ENCODE assay signal across 8 cellular contexts in the genomic region with DNA sequence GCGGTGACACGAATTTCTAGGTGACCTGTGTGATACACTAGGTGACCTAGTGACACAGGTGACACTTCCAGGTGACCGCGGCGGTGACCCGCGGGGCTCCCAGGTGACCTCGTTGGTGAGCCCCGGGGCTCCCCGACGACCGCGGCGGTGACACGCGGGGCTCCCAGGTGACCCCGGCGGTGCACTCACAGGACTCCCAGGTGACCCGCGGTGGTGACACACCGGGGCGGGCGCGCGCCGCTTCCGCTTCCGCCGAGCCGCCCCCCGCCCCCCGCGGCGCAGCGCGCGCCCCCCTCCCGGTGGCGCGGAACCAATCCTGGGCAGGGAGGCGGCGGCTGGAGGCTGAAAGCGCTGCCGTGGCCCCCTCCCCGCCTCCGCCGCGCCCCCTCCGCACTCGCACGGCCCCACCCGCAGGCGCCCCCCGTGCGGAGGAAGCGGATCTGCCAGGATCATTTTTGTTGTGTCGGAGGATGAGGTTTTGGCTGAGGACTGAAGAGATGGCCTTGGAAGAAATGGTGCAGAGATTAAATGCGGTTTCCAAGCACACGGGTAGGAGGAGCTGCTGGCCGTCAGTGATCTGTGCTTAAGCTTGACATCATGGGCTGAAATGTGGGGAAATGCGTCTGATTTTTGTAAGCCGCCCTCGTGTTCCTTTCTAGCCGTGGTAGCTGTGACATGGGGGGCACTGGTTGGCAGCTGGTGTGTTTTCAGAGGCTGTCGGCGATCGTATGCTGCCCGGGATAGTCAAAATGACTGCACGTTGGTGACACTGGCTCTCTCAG. TPM values are rescaled to one million over a fixed set of nuclear protein-coding genes. Genes with fewer than 3 reads are reported as not detected.
DNase-seq lines count a peak whose midpoint lies in the region; ATAC-seq and TF ChIP-seq lines count a peak whose summit lies in the region.

A gene with protein sequence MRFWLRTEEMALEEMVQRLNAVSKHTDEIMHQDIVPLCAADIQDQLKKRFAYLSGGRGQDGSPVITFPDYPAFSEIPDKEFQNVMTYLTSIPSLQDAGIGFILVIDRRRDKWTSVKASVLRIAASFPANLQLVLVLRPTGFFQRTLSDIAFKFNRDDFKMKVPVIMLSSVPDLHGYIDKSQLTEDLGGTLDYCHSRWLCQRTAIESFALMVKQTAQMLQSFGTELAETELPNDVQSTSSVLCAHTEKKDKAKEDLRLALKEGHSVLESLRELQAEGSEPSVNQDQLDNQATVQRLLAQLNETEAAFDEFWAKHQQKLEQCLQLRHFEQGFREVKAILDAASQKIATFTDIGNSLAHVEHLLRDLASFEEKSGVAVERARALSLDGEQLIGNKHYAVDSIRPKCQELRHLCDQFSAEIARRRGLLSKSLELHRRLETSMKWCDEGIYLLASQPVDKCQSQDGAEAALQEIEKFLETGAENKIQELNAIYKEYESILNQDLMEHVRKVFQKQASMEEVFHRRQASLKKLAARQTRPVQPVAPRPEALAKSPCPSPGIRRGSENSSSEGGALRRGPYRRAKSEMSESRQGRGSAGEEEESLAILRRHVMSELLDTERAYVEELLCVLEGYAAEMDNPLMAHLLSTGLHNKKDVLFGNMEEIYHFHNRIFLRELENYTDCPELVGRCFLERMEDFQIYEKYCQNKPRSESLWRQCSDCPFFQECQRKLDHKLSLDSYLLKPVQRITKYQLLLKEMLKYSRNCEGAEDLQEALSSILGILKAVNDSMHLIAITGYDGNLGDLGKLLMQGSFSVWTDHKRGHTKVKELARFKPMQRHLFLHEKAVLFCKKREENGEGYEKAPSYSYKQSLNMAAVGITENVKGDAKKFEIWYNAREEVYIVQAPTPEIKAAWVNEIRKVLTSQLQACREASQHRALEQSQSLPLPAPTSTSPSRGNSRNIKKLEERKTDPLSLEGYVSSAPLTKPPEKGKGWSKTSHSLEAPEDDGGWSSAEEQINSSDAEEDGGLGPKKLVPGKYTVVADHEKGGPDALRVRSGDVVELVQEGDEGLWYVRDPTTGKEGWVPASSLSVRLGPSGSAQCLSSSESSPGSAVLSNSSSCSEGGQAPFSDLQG (plus strand): TSS at position 305 of the 782 bp plus-strand sequence. CDS start 166 bp downstream, at position 471.

- H3K27me3 Mint-ChIP-seq in GM23338 (ENCODE audit: insufficient read depth, low read depth, poor library complexity) = peaks cover 24% of the 10 kb centered on the region

- peak; percentile 66 for ATAC-seq in GM23338
- ATAC-seq in thoracic aorta (ENCODE audit: insufficient number of reproducible peaks, low FRiP score, low read depth) = no peak
- no peak for ATAC-seq in GM21576 (IDR thresholded peaks at IDR 0.05; ENCODE audit: unreplicated experiment)

- CTCF ChIA-PET in PC-9 (lab: Charles Lee) = interaction anchor here (0.5 to 0.7 kb wide), 3 partner anchors 26 to 38 kb away, joined by 3 read pairs; no protein-coding TSS in a partner anchor

- peaks cover 9% of the 10 kb centered on the region; the same call in 1 of the 2 replicates for H4K20me1 ChIP-seq in GM23338 (replicated peaks; ENCODE audit: insufficient read depth)
- H4K20me1 ChIP-seq in PC-9 (ENCODE audit: insufficient read depth) = 0 out of 2 replicates have a peak, but pooled peaks cover 3% of the 10 kb centered on the region

- H3K36me3 ChIP-seq in GM23338 (ENCODE audit: insufficient read depth) = no peaks in the 10 kb centered on the region; the same call in 1 of the 2 replicates
- no peaks in the 10 kb centered on the region for H3K36me3 ChIP-seq in PC-9 (ENCODE audit: low read depth)
- H3K36me3 ChIP-seq in ovary = no peaks in the 10 kb centered on the region
- H3K36me3 ChIP-seq in thoracic aorta = no peaks in the 10 kb centered on the region

- H3K27ac Mint-ChIP-seq in GM23338 = peak within 1 kb of the TSS; percentile 22

- peak; percentile 79 for DNase-seq in 8988T
- DNase-seq in GM23338 (ENCODE audit: low spot score) = peak; percentile 73
- peak; percentile 58 to 61 for DNase-seq in PC-9
- DNase-seq in activated gamma-delta T cell treated with anti-CD3 and anti-CD28 coated beads, Interleukin-2, amount 50 U/mL, for 16 hours (ENCODE audit: low read depth) = peak; percentile 40
- DNase-seq in head of caudate nucleus = peak in 33 of 42 donors; percentile 31 to 80 (median 54)
- peak; percentile 56 to 84 (median 73) for DNase-seq in ovary
- DNase-seq in thoracic aorta (ENCODE audit: low spot score) = no peak

- H3K27ac ChIP-seq in GM23338 (ENCODE audit: low read depth) = no peak within 1 kb of the TSS
- no peak within 1 kb of the TSS for H3K27ac ChIP-seq in PC-9
- peak within 1 kb of the TSS in 1 of 2 donors; percentile 15 for H3K27ac ChIP-seq in ovary
- H3K27ac ChIP-seq in thoracic aorta = no peak within 1 kb of the TSS

- POLR2A ChIA-PET in PC-9 (lab: Charles Lee; ENCODE audit: unreplicated experiment) = interaction anchor here (0.6 to 0.8 kb wide), 4 partner anchors 22 to 798 kb away, joined by 5 to 8 read pairs (median 6); a partner anchor contains a TSS

- TF ChIP-seq CTCF in GM23338 (conservative IDR thresholded peaks at IDR 0.05; ENCODE audit: low read depth in 2 of 2) = peak; percentile 18 to 19; a peak in 2 of 4 replicates
- peak; percentile 53 for TF ChIP-seq CTCF in PC-9 (conservative IDR thresholded peaks at IDR 0.05)
- peak in 2 of 3 donors; percentile 24 to 32 for TF ChIP-seq CTCF in ovary (IDR thresholded peaks at IDR 0.05)
- TF ChIP-seq CTCF in thoracic aorta (IDR thresholded peaks at IDR 0.05) = no peak

- peaks cover 9% of the 10 kb centered on the region for H3K4me1 ChIP-seq in GM23338 (ENCODE audit: insufficient read depth)
- peaks cover 15% of the 10 kb centered on the region; the same call in 1 of the 2 replicates for H3K4me1 ChIP-seq in PC-9 (replicated peaks; ENCODE audit: insufficient read depth)
- H3K4me1 ChIP-seq in ovary (ENCODE audit: insufficient read depth) = peaks cover 3% of the 10 kb centered on the region
- H3K4me1 ChIP-seq in thoracic aorta (ENCODE audit: control insufficient read depth in 1 of 2, low read depth in 2 of 2) = peaks cover 4 to 19% of the 10 kb centered on the region in 2 donors

- H3K9me3 ChIP-seq in PC-9 (ENCODE audit: insufficient read depth, low read depth) = peaks cover 7% of the 10 kb centered on the region
- no peaks in the 10 kb centered on the region for H3K9me3 ChIP-seq in ovary
- H3K9me3 ChIP-seq in thoracic aorta = no peaks in the 10 kb centered on the region

- TF ChIP-seq POLR2A in ovary (IDR thresholded peaks at IDR 0.05) = no peak

- H3F3A ChIP-seq in GM23338 (replicated peaks; ENCODE audit: low read depth) (0 out of 2 replicates have a peak, but pooled peaks cover 11% of the 10 kb centered on the region), PC-9 (ENCODE audit: insufficient read depth, low read depth) (peaks cover 32% of the 10 kb centered on the region; the same call in 1 of the 2 replicates)

- peaks cover 19% of the 10 kb centered on the region for H3K4me1 Mint-ChIP-seq in GM23338

- H3K9me3 Mint-ChIP-seq in GM23338 = peaks cover 14% of the 10 kb centered on the region

- no peak for TF ChIP-seq EP300 in ovary (IDR thresholded peaks at IDR 0.05)

- TSS peak; percentile 42 for BruUV-seq in PC-9 (replicated peaks; lab: Mats Ljungman, UMichigan)

- peak within 1 kb of the TSS; percentile 77 for H3K4me3 ChIP-seq in GM23338
- H3K4me3 ChIP-seq in PC-9 = peak within 1 kb of the TSS; percentile 72
- peak within 1 kb of the TSS; percentile 46 for H3K4me3 ChIP-seq in ovary
- H3K4me3 ChIP-seq in thoracic aorta = peak within 1 kb of the TSS; percentile 64

- H3K9me2 ChIP-seq in GM23338 (ENCODE audit: insufficient read depth) = 0 out of 2 replicates have a peak, but pooled peaks cover 6% of the 10 kb centered on the region
- H3K9me2 ChIP-seq in PC-9 (ENCODE audit: insufficient read depth) = no peaks in the 10 kb centered on the region

- WGBS in ovary, 3 donors = 0 to 1% (median 1%) methylated on average over 24 to 69 of the region's 69 CpGs

- H3K27me3 ChIP-seq in GM23338 (ENCODE audit: insufficient read depth) (0 out of 2 replicates have a peak, but pooled peaks cover 4% of the 10 kb centered on the region), PC-9 (ENCODE audit: insufficient read depth, low read depth) (no peaks in the 10 kb centered on the region), ovary (no peaks in the 10 kb centered on the region), thoracic aorta (replicated peaks; ENCODE audit: insufficient read depth) (peaks cover 8% of the 10 kb centered on the region)

- H2AFZ ChIP-seq in GM23338 (peak within 1 kb of the TSS; percentile 85), PC-9 (peak within 1 kb of the TSS; percentile 95)

- H3K4me2 ChIP-seq in GM23338 (peak within 1 kb of the TSS; percentile 84), PC-9 (peak within 1 kb of the TSS; percentile 92)

- intact Hi-C loops in PC-9 (cut with micrococcal nuclease; ENCODE audit: unreplicated experiment) = loop anchor here (1.0 to 2.0 kb wide), 3 partner anchors 22 to 54 kb away; no protein-coding TSS in a partner anchor
- intact Hi-C loops in head of caudate nucleus (cut with DNase I) = no loop called here
- intact Hi-C loops in ovary (cut with DNase I) = no loop called here

- H3K4me3 Mint-ChIP-seq in GM23338 = peak within 1 kb of the TSS; percentile 86

- H3K79me2 ChIP-seq in GM23338 (replicated peaks; ENCODE audit: insufficient read depth) (0 out of 2 replicates have a peak, but pooled peaks cover 3% of the 10 kb centered on the region), PC-9 (ENCODE audit: low read depth) (no peaks in the 10 kb centered on the region)

- no peaks in the 10 kb centered on the region for H3K36me3 Mint-ChIP-seq in GM23338 (ENCODE audit: low read depth)

TF ChIP-seq in GM23338, 12 proteins besides CTCF, POLR2A, EP300 and RAD21 (continues in another document):
- no peak for TF ChIP-seq CREB1 (CRISPR knock-in tag; IDR thresholded peaks at IDR 0.05; ENCODE audit: low read depth)
- TF ChIP-seq ZNF114 (CRISPR knock-in tag; IDR thresholded peaks at IDR 0.05) = no peak
- TF ChIP-seq, protein P1, sequence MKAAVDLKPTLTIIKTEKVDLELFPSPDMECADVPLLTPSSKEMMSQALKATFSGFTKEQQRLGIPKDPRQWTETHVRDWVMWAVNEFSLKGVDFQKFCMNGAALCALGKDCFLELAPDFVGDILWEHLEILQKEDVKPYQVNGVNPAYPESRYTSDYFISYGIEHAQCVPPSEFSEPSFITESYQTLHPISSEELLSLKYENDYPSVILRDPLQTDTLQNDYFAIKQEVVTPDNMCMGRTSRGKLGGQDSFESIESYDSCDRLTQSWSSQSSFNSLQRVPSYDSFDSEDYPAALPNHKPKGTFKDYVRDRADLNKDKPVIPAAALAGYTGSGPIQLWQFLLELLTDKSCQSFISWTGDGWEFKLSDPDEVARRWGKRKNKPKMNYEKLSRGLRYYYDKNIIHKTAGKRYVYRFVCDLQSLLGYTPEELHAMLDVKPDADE (IDR thresholded peaks at IDR 0.05) = peak; percentile 24; the same call in 1 of the 2 replicates
- no peak for TF ChIP-seq JUNB (IDR thresholded peaks at IDR 0.05; ENCODE audit: unreplicated experiment)
- no peak for TF ChIP-seq ZNF331 (CRISPR knock-in tag; IDR thresholded peaks at IDR 0.05; ENCODE audit: low read depth)

RNA-seq across cellular contexts. Expression of the gene that starts here (rescaled TPM):
- total RNA-seq in GM23338 (2014; rRNA removed; shearing (Covaris generic)) = 22.9 and 25.6 TPM in 2 replicates
- 4.8 and 7.4 TPM in 2 replicates for polyA plus RNA-seq in GM23338 (2016; fragmentation: Nextera tagmentation; extraction: Ambion mirVana)
- total RNA-seq in PC-9 (2021) = 21.7 and 28.2 TPM in 2 replicates
- 10 to 100 TPM in 3 of 7 donors, 1 to 10 TPM in 4; 6.7 to 22.2 (median 8.7) TPM for total RNA-seq in ovary
- polyA plus RNA-seq in ovary = 10 to 100 TPM in 1 of 2 donors, 1 to 10 TPM in 1; 5.6 to 10.8 TPM
- 10 to 100 TPM; 34.9 to 49.2 TPM for total RNA-seq in thoracic aorta
